In the genomic region with DNA sequence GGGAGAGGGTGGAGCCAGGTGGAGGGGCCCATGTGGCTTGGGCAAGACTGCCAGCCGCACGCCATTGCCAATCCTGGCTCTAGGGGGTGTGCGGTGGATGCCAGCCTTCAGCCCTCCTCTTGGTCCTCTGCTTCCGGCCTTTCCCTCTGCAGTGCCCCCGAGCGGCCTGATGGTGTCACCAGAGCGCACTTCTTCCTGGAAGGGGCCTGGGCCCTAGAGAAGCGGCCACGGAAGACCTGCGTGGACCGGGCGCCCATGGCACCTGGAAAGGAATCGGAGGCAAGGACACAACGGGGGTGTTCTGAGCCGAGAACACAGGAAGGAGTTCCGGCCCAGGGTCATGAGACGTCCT, we compare ENCODE assay signal across 8 cellular contexts.
DNase-seq lines count a peak whose midpoint lies in the region; ATAC-seq lines count a peak whose summit lies in the region.

No MANE protein-coding gene starts in this region.

- DNase-seq in D341Med (ENCODE audit: low spot score) (peak; percentile 84), GM19240 (ENCODE audit: insufficient read length, low spot score) (peak; percentile 38), NCI-H345 treated with DMSO at 0.1 percent for 48 hours (lab: John Stamatoyannopoulos, UW; ENCODE audit: unreplicated experiment) (peak; percentile 56), globus pallidus (ENCODE audit: low spot score) (peak; percentile 58), non-pigmented ciliary epithelial cell (ENCODE audit: low read depth) (peak; percentile 10)
- DNase-seq in activated T-helper 1 cell treated with anti-CD3 and anti-CD28 coated beads, Interleukin-12 subunit alpha, Interleukin-12 subunit beta, Interleukin-2, Interleukin-4 antibody, amounts not matched to agents 30 ng/mL and 10 ng/mL and 1 ng/mL, durations not matched to agents 14 hours and 24 hours and 36 hours (ENCODE audit: low spot score) = peak; percentile 16
- no peak for DNase-seq in activated CD4-positive, CD25-positive, alpha-beta regulatory T cell (lab: John Stamatoyannopoulos, UW)

- no peak overlapping the region for H3K27ac Mint-ChIP-seq in activated T-helper 1 cell treated with anti-CD3 and anti-CD28 coated beads, Interleukin-12 subunit alpha, Interleukin-12 subunit beta, Interleukin-2, Interleukin-4 antibody, amounts not matched to agents 30 ng/mL and 10 ng/mL and 1 ng/mL, durations not matched to agents 14 hours and 24 hours and 36 hours

- H3K27me3 Mint-ChIP-seq in activated T-helper 1 cell treated with anti-CD3 and anti-CD28 coated beads, Interleukin-12 subunit alpha, Interleukin-12 subunit beta, Interleukin-2, Interleukin-4 antibody, amounts not matched to agents 30 ng/mL and 10 ng/mL and 1 ng/mL, durations not matched to agents 14 hours and 24 hours and 36 hours (ENCODE audit: insufficient read depth) = peaks cover under 1% of the 10 kb centered on the region

- H3K4me1 Mint-ChIP-seq in activated T-helper 1 cell treated with anti-CD3 and anti-CD28 coated beads, Interleukin-12 subunit alpha, Interleukin-12 subunit beta, Interleukin-2, Interleukin-4 antibody, amounts not matched to agents 30 ng/mL and 10 ng/mL and 1 ng/mL, durations not matched to agents 14 hours and 24 hours and 36 hours (ENCODE audit: low read depth) = no peaks in the 10 kb centered on the region

- H3K9me3 Mint-ChIP-seq in activated T-helper 1 cell treated with anti-CD3 and anti-CD28 coated beads, Interleukin-12 subunit alpha, Interleukin-12 subunit beta, Interleukin-2, Interleukin-4 antibody, amounts not matched to agents 30 ng/mL and 10 ng/mL and 1 ng/mL, durations not matched to agents 14 hours and 24 hours and 36 hours = no peaks in the 10 kb centered on the region

- intact Hi-C loops in activated T-helper 1 cell treated with anti-CD3 and anti-CD28 coated beads, Interleukin-12 subunit alpha, Interleukin-12 subunit beta, Interleukin-2, Interleukin-4 antibody, amounts not matched to agents 30 ng/mL and 10 ng/mL and 1 ng/mL, durations not matched to agents 14 hours and 24 hours and 36 hours (cut with micrococcal nuclease) = no loop called here

- ATAC-seq in HG03342 (IDR thresholded peaks at IDR 0.05; ENCODE audit: unreplicated experiment) = peak; percentile 95

- H3K4me3 Mint-ChIP-seq in activated T-helper 1 cell treated with anti-CD3 and anti-CD28 coated beads, Interleukin-12 subunit alpha, Interleukin-12 subunit beta, Interleukin-2, Interleukin-4 antibody, amounts not matched to agents 30 ng/mL and 10 ng/mL and 1 ng/mL, durations not matched to agents 14 hours and 24 hours and 36 hours = no peak overlapping the region

- no peaks in the 10 kb centered on the region for H3K36me3 Mint-ChIP-seq in activated T-helper 1 cell treated with anti-CD3 and anti-CD28 coated beads, Interleukin-12 subunit alpha, Interleukin-12 subunit beta, Interleukin-2, Interleukin-4 antibody, amounts not matched to agents 30 ng/mL and 10 ng/mL and 1 ng/mL, durations not matched to agents 14 hours and 24 hours and 36 hours (ENCODE audit: low read depth)

Comparison
In these comparisons a context has a peak if more than half of its experiments do, and no peak if none do; other contexts are left out.
1. DNase-seq: peak in D341Med (single experiment), GM19240 (single experiment), NCI-H345 treated with DMSO at 0.1 percent for 48 hours (single experiment), activated T-helper 1 cell treated with anti-CD3 and anti-CD28 coated beads, Interleukin-12 subunit alpha, Interleukin-12 subunit beta, Interleukin-2, Interleukin-4 antibody, amounts not matched to agents 30 ng/mL and 10 ng/mL and 1 ng/mL, durations not matched to agents 14 hours and 24 hours and 36 hours (single experiment), globus pallidus (single experiment) and non-pigmented ciliary epithelial cell (single experiment); none in activated CD4-positive, CD25-positive, alpha-beta regulatory T cell (0 of 4).